19 cellular contexts compared by ENCODE assay signal in genomic region chr4:32061916-32062315, GRCh38.
DNase-seq lines count a peak whose midpoint lies in the region; ATAC-seq, FAIRE-seq and TF ChIP-seq lines count a peak whose summit lies in the region.
"Had no signal": no experiment of that assay in that cellular context is flagged by ENCODE, and none has a peak within 500 bp of the region (broad histone marks: within the 10 kb centered on the region; RNA-seq: fewer than 3 reads in every experiment).

No MANE protein-coding gene starts in this region.

- no peaks in the 10 kb centered on the region for H3K27me3 ChIP-seq in lower lobe of right lung (ENCODE audit: low read depth)
- H3K27me3 ChIP-seq: BE2C had no signal

- ATAC-seq in lower lobe of right lung (no peak), HG02763 (IDR thresholded peaks at IDR 0.05; ENCODE audit: unreplicated experiment) (no peak), HG03025 (IDR thresholded peaks at IDR 0.05; ENCODE audit: low FRiP score, unreplicated experiment) (no peak)
- ATAC-seq: GM23338, HepG2 had no signal

- no peak for FAIRE-seq in RCC 7860 (lab: Jason Lieb, UNC)
- FAIRE-seq: A204.1, D721Med, HepG2, HTR-8/SVneo had no signal

- TF ChIP-seq CTCF in epithelial cell of esophagus (IDR thresholded peaks at IDR 0.05; ENCODE audit: insufficient read depth, low read depth, low read length, missing control alignments): no peak
- no peak for TF ChIP-seq CTCF in lower lobe of right lung (IDR thresholded peaks at IDR 0.05)

- DNase-seq in HK-2 (ENCODE audit: unreplicated experiment): peak; percentile 13
- peak; percentile 46 for DNase-seq in RCC 7860 (ENCODE audit: low spot score)
- peak; percentile 20 for DNase-seq in epithelial cell of esophagus (ENCODE audit: low read depth)
- no peak for DNase-seq in lower lobe of right lung
- no peak for DNase-seq in NCI-H69 (lab: John Stamatoyannopoulos, UW)
- DNase-seq: BE2C; CD4-positive, alpha-beta memory T cell; COR-L47; DMS153 had no signal

- H3K9me3 ChIP-seq in lower lobe of right lung: no peaks in the 10 kb centered on the region
- H3K9me3 ChIP-seq: BE2C, HAP-1 had no signal

- H3K4me3 ChIP-seq in epithelial cell of esophagus (ENCODE audit: low read length): no peak overlapping the region
- H3K4me3 ChIP-seq in lower lobe of right lung: no peak overlapping the region
- H3K4me3 ChIP-seq: GM23338, HAP-1 had no signal

- no peaks in the 10 kb centered on the region for H3K36me3 ChIP-seq in lower lobe of right lung
- H3K36me3 ChIP-seq: BE2C, HAP-1 had no signal

- no peak overlapping the region for H3K27ac ChIP-seq in lower lobe of right lung
- H3K27ac ChIP-seq: C4-2B, KMS-11 had no signal

- intact Hi-C loops in lower lobe of right lung (cut with DNase I): no loop called here

- no peaks in the 10 kb centered on the region for H3K4me1 ChIP-seq in lower lobe of right lung
- H3K4me1 ChIP-seq: BE2C, HAP-1 had no signal

Comparison
In these comparisons a context has a peak if more than half of its experiments do, and no peak if none do; other contexts are left out.
1. DNase-seq: peak in HK-2 (single experiment), RCC 7860 (single experiment) and epithelial cell of esophagus (single experiment); none in lower lobe of right lung (single experiment) and NCI-H69 (single experiment).